6 cellular contexts compared by ENCODE assay signal in the genomic region with DNA sequence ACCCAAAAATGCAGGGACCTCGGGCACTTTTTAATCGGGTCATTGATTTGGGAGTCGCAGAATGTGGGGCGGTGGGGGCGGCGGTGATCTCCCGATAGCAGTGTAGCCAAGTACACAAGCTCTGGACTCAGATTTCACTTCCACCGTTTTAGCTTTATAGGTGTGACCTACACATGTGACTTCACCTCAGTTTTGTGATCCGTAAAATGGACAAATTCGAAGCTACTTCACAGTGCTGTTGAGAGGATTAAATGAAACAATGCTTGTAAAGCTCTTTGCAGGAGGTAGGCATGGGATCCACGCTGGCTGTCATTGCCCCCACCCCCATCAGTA. TPM values are rescaled to one million over a fixed set of nuclear protein-coding genes. Genes with fewer than 3 reads are reported as not detected.
DNase-seq lines count a peak whose midpoint lies in the region; ATAC-seq and TF ChIP-seq lines count a peak whose summit lies in the region.

No MANE protein-coding gene starts in this region.

- H3K27ac ChIP-seq in AG04450 (ENCODE audit: low read depth, low read length) = peak overlapping the region; percentile 89

- H3K36me3 ChIP-seq in Loucy (ENCODE audit: insufficient read depth, low read length) = no peaks in the 10 kb centered on the region; the same call in 1 of the 2 replicates

- H3K9me3 ChIP-seq in AG04450 (ENCODE audit: control insufficient read depth, insufficient read depth, low read length) (no peaks in the 10 kb centered on the region; the same call in 1 of the 2 replicates), Loucy (ENCODE audit: insufficient read depth, low read depth, low read length) (no peaks in the 10 kb centered on the region)

- peaks cover 33% of the 10 kb centered on the region for H3K36me3 Mint-ChIP-seq in stimulated activated memory B cell treated with anti-CD40 and anti-IgM and Interleukin-4, amounts not matched to agents 10 μg/mL and 1 μg/mL and 100 μg/mL, for 72 hours

- H3K4me1 Mint-ChIP-seq in stimulated activated memory B cell treated with anti-CD40 and anti-IgM and Interleukin-4, amounts not matched to agents 10 μg/mL and 1 μg/mL and 100 μg/mL, for 72 hours = peaks cover 26% of the 10 kb centered on the region

- H3K79me2 ChIP-seq in Loucy (ENCODE audit: insufficient read depth, low read length) = peaks cover 62% of the 10 kb centered on the region

- H2AFZ ChIP-seq in Loucy (ENCODE audit: low read length) = peak overlapping the region; percentile 85

- peak overlapping the region; percentile 88 for H3K4me3 Mint-ChIP-seq in stimulated activated memory B cell treated with anti-CD40 and anti-IgM and Interleukin-4, amounts not matched to agents 10 μg/mL and 1 μg/mL and 100 μg/mL, for 72 hours

- no peaks in the 10 kb centered on the region for H3K9me2 ChIP-seq in Loucy (replicated peaks; ENCODE audit: low read depth, low read length)

- TF ChIP-seq CTCF in AG04450 (IDR thresholded peaks at IDR 0.05; ENCODE audit: low read depth, low read length) = no peak
- TF ChIP-seq CTCF in Loucy (conservative IDR thresholded peaks at IDR 0.05; ENCODE audit: low read length) = no peak
- no peak for TF ChIP-seq CTCF in epithelial cell of esophagus (IDR thresholded peaks at IDR 0.05; ENCODE audit: insufficient read depth, low read depth, low read length, missing control alignments)

- H3K9ac ChIP-seq in Loucy (ENCODE audit: low read depth, low read length, poor library complexity, severe bottlenecking) = peak overlapping the region; percentile 89

- H3F3A ChIP-seq in Loucy (ENCODE audit: low read depth) = no peaks in the 10 kb centered on the region

- H3K4me3 ChIP-seq in AG04450 (ENCODE audit: low read depth, low read length) (peak overlapping the region; percentile 87), Loucy (ENCODE audit: low read length, poor library complexity, severe bottlenecking) (peak overlapping the region; percentile 73), epithelial cell of esophagus (ENCODE audit: low read length) (peak overlapping the region; percentile 86)

- no peak for ATAC-seq in stimulated activated memory B cell treated with anti-CD40 and anti-IgM and Interleukin-4, amounts not matched to agents 10 μg/mL and 1 μg/mL and 100 μg/mL, for 72 hours
- no peak for ATAC-seq in HG03139 (IDR thresholded peaks at IDR 0.05; ENCODE audit: unreplicated experiment)

- no peak for DNase-seq in AG04450 (ENCODE audit: low read depth, low spot score)
- DNase-seq in epithelial cell of esophagus (ENCODE audit: low read depth) = peak; percentile 29
- no peak for DNase-seq in iPS-NIHi11 (ENCODE audit: low spot score)

- H3K27me3 ChIP-seq in AG04450 (ENCODE audit: control insufficient read depth, insufficient read depth, low read length) (no peaks in the 10 kb centered on the region), Loucy (ENCODE audit: insufficient read depth, low read length, poor library complexity, severe bottlenecking) (no peaks in the 10 kb centered on the region)

- peaks cover 46% of the 10 kb centered on the region for H4K20me1 ChIP-seq in Loucy (ENCODE audit: insufficient read depth, low read length, poor library complexity, severe bottlenecking)

- POLR2A ChIA-PET in AG04450 (lab: Yijun Ruan, JAX) = interaction anchor here (0.5 to 1.6 kb wide), 4 partner anchors 9 to 285 kb away, joined by 3 to 6 read pairs (median 4); no protein-coding TSS in a partner anchor

- peaks cover 39% of the 10 kb centered on the region for H3K4me1 ChIP-seq in Loucy (ENCODE audit: insufficient read depth, low read length, poor library complexity, severe bottlenecking)

- H3K9me3 Mint-ChIP-seq in stimulated activated memory B cell treated with anti-CD40 and anti-IgM and Interleukin-4, amounts not matched to agents 10 μg/mL and 1 μg/mL and 100 μg/mL, for 72 hours = no peaks in the 10 kb centered on the region

- H3K27me3 Mint-ChIP-seq in stimulated activated memory B cell treated with anti-CD40 and anti-IgM and Interleukin-4, amounts not matched to agents 10 μg/mL and 1 μg/mL and 100 μg/mL, for 72 hours = no peaks in the 10 kb centered on the region

- CTCF ChIA-PET in AG04450 (lab: Charles Lee) = interaction anchor here (1.3 to 4.8 kb wide), 2 partner anchors 12 to 275 kb away, joined by 3 to 24 read pairs; no protein-coding TSS in a partner anchor

- H3K27ac Mint-ChIP-seq in stimulated activated memory B cell treated with anti-CD40 and anti-IgM and Interleukin-4, amounts not matched to agents 10 μg/mL and 1 μg/mL and 100 μg/mL, for 72 hours = peak overlapping the region; percentile 97

- H3K4me2 ChIP-seq in Loucy (ENCODE audit: low read depth, low read length, poor library complexity, severe bottlenecking) = peak overlapping the region; percentile 91

RNA-seq across cellular contexts. Expression of gene RITA1, which starts 0.5 kb away (rescaled TPM):
- 9.0 and 11.3 TPM in 2 replicates for polyA plus RNA-seq in AG04450 (2011; rRNA removed)
- 7.7 and 8.2 TPM in 2 replicates for polyA minus RNA-seq in AG04450 (2011; rRNA and poly(A)+ RNA removed)

RNA-seq across cellular contexts. Expression of gene DDX54, which starts 0.7 kb away (rescaled TPM):
- 26.9 and 32.1 TPM in 2 replicates for polyA plus RNA-seq in AG04450 (2011; rRNA removed)
- polyA minus RNA-seq in AG04450 (2011; rRNA and poly(A)+ RNA removed) = 30.7 and 32.0 TPM in 2 replicates

RNA-seq across cellular contexts. Expression of gene TPCN1, which starts 35.3 kb away (rescaled TPM):
- 10.9 and 11.9 TPM in 2 replicates for polyA plus RNA-seq in AG04450 (2011; rRNA removed)
- 11.9 and 14.6 TPM in 2 replicates for polyA minus RNA-seq in AG04450 (2011; rRNA and poly(A)+ RNA removed)

RNA-seq across cellular contexts. Expression of gene CFAP73, which starts 36.5 kb away (rescaled TPM):
- not detected in 2 replicates for polyA plus RNA-seq in AG04450 (2011; rRNA removed)
- not detected in 2 replicates for polyA minus RNA-seq in AG04450 (2011; rRNA and poly(A)+ RNA removed)

RNA-seq across cellular contexts. Expression of gene RASAL1, which starts 50.4 kb away (rescaled TPM):
- not detected in 2 replicates for polyA plus RNA-seq in AG04450 (2011; rRNA removed)
- not detected in 2 replicates for polyA minus RNA-seq in AG04450 (2011; rRNA and poly(A)+ RNA removed)
